ENCODE assay signal across 16 cellular contexts in the genomic region with DNA sequence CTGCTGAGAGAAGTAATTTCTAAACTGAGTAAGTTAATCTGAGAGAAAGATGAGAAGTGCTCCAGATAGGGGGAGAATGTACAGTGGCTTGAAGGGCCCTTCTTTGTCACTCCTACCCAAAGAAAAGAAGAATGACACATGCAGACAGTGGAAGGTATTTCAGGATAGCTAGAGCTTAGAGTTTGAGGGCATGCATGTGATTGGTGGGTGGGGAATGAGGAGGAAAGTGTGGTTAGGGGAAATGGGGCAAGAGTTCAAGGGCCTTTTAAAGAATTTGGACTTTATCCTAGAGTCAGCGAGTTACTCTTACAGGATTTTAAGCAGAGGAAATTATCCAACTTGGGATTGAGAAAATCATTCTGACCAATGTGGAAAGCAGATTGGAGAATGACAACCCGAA. TPM values are rescaled to one million over a fixed set of nuclear protein-coding genes. Genes with fewer than 3 reads are reported as not detected.
DNase-seq lines count a peak whose midpoint lies in the region; ATAC-seq and TF ChIP-seq lines count a peak whose summit lies in the region.
"Had no signal": no experiment of that assay in that cellular context is flagged by ENCODE, and none has a peak within 500 bp of the region (broad histone marks: within the 10 kb centered on the region; RNA-seq: fewer than 3 reads in every experiment).

No MANE protein-coding gene starts in this region.

- H3K4me1 ChIP-seq in adipocyte (ENCODE audit: control insufficient read depth, insufficient read depth, low read length) (peaks cover 25% of the 10 kb centered on the region), lower lobe of right lung (peaks cover 6% of the 10 kb centered on the region), upper lobe of right lung (no peaks in the 10 kb centered on the region)

- DNase-seq in adipocyte (ENCODE audit: low read depth) (peak; percentile 11), fibroblast of peridontal ligament (ENCODE audit: extremely low read depth) (peak; percentile 52), lower lobe of right lung (no peak), upper lobe of right lung (no peak), ecto neural progenitor cell (ENCODE audit: low spot score) (no peak), NCI-H446 treated with DMSO at 0.1 percent for 48 hours (lab: John Stamatoyannopoulos, UW) (no peak)
- DNase-seq: DMS153, DND-41, MV-4-11, NCI-H1105, NCI-H2029, NCI-H526 treated with DMSO at 0.1 percent for 48 hours, SHP77 treated with DMSO at 0.1 percent for 48 hours had no signal

- H3K9me3 ChIP-seq in adipocyte (ENCODE audit: control insufficient read depth, low read length) (no peaks in the 10 kb centered on the region), lower lobe of right lung (no peaks in the 10 kb centered on the region), upper lobe of right lung (no peaks in the 10 kb centered on the region)

- TF ChIP-seq CTCF in lower lobe of right lung (IDR thresholded peaks at IDR 0.05) = no peak
- no peak for TF ChIP-seq CTCF in upper lobe of right lung (IDR thresholded peaks at IDR 0.05)

- intact Hi-C loops in lower lobe of right lung (cut with DNase I) = no loop called here
- intact Hi-C loops in upper lobe of right lung (cut with DNase I) = no loop called here

- no peak overlapping the region for H3K27ac ChIP-seq in lower lobe of right lung
- H3K27ac ChIP-seq in upper lobe of right lung = no peak overlapping the region

- H3K4me3 ChIP-seq in adipocyte (ENCODE audit: low read length) = no peak overlapping the region
- no peak overlapping the region for H3K4me3 ChIP-seq in lower lobe of right lung
- no peak overlapping the region for H3K4me3 ChIP-seq in upper lobe of right lung
- H3K4me3 ChIP-seq: K562 had no signal

- H3K9ac ChIP-seq in adipocyte (ENCODE audit: low read length) = no peak overlapping the region

- no peaks in the 10 kb centered on the region for H3K36me3 ChIP-seq in adipocyte (ENCODE audit: control insufficient read depth, insufficient read depth, low read length, severe bottlenecking)
- no peaks in the 10 kb centered on the region for H3K36me3 ChIP-seq in lower lobe of right lung
- no peaks in the 10 kb centered on the region for H3K36me3 ChIP-seq in upper lobe of right lung

- H3K27me3 ChIP-seq in adipocyte (replicated peaks; ENCODE audit: control insufficient read depth, insufficient read depth, low read length) (no peaks in the 10 kb centered on the region), lower lobe of right lung (ENCODE audit: low read depth) (no peaks in the 10 kb centered on the region), upper lobe of right lung (no peaks in the 10 kb centered on the region)

- ATAC-seq in lower lobe of right lung (peak; percentile 34 to 42), upper lobe of right lung (peak; percentile 60), GM19467 (IDR thresholded peaks at IDR 0.05; ENCODE audit: unreplicated experiment) (no peak)
- ATAC-seq: K562, Panc1 had no signal

RNA-seq across cellular contexts. Expression of a gene that starts 50.0 kb away (rescaled TPM):
- 3.9 TPM for total RNA-seq in lower lobe of right lung
- total RNA-seq in upper lobe of right lung = 3.3 TPM

Comparison
In these comparisons a context has a peak if more than half of its experiments do, and no peak if none do; other contexts are left out.
1. DNase-seq: peak in adipocyte (single experiment) and fibroblast of peridontal ligament (single experiment); none in lower lobe of right lung (single experiment), upper lobe of right lung (single experiment), ecto neural progenitor cell (single experiment) and NCI-H446 treated with DMSO at 0.1 percent for 48 hours (single experiment).